In genomic region chr1:35058990-35059389, GRCh38 we compare ENCODE assay signal across 23 cellular contexts.
"Had no signal": no experiment of that assay in that cellular context is flagged by ENCODE, and none has a peak within 500 bp of the region (broad histone marks: within the 10 kb centered on the region; RNA-seq: fewer than 3 reads in every experiment).

No MANE protein-coding gene starts in this region.

- H3K4me1 Mint-ChIP-seq: immature natural killer cell; stimulated activated effector memory CD8-positive, alpha-beta T cell treated with anti-CD3 and anti-CD28 coated beads, Interleukin-12 subunit alpha, Interleukin-12 subunit beta, amount 100 ng/mL, for 72 hours had no signal

- H3K36me3 ChIP-seq: left ventricle myocardium inferior, ovary, right atrium auricular region, suprapubic skin, thoracic aorta, tibial artery, upper lobe of right lung had no signal

- H3K9me3 Mint-ChIP-seq: stimulated activated effector memory CD8-positive, alpha-beta T cell treated with anti-CD3 and anti-CD28 coated beads, Interleukin-12 subunit alpha, Interleukin-12 subunit beta, amount 100 ng/mL, for 72 hours; stimulated activated naive CD8-positive, alpha-beta T cell treated with anti-CD3 and anti-CD28 coated beads, Interleukin-15, Interleukin-2, amounts not matched to agents 100 ng/mL and 50 ng/mL, for 24 hours had no signal

- H3K27ac Mint-ChIP-seq: immature natural killer cell; naive thymus-derived CD4-positive, alpha-beta T cell; progenitor cell of endocrine pancreas; stimulated activated effector memory CD8-positive, alpha-beta T cell treated with anti-CD3 and anti-CD28 coated beads, Interleukin-12 subunit alpha, Interleukin-12 subunit beta, amount 100 ng/mL, for 72 hours; stimulated activated naive CD8-positive, alpha-beta T cell treated with anti-CD3 and anti-CD28 coated beads, Interleukin-15, Interleukin-2, amounts not matched to agents 100 ng/mL and 50 ng/mL, for 24 hours had no signal

- H3K4me1 ChIP-seq: left ventricle myocardium inferior, right atrium auricular region, suprapubic skin, tibial artery, upper lobe of right lung had no signal

- H3K27ac ChIP-seq: left ventricle myocardium inferior, ovary, right atrium auricular region, skin epidermis, suprapubic skin, thoracic aorta, tibial artery, upper lobe of right lung had no signal

- ATAC-seq: mucosa of descending colon; naive thymus-derived CD4-positive, alpha-beta T cell; sciatic nerve; stimulated activated effector memory CD8-positive, alpha-beta T cell treated with anti-CD3 and anti-CD28 coated beads, Interleukin-12 subunit alpha, Interleukin-12 subunit beta, amount 100 ng/mL, for 72 hours; upper lobe of right lung had no signal

- H3K4me3 ChIP-seq: left ventricle myocardium inferior, lung, mucosa of descending colon, ovary, right atrium auricular region, skin epidermis, suprapubic skin, thoracic aorta, tibial artery, upper lobe of right lung had no signal

- H3K9me3 ChIP-seq: mucosa of descending colon, ovary, suprapubic skin, thoracic aorta, tibial artery, upper lobe of right lung had no signal

- DNase-seq: hypothalamus; left ventricle myocardium inferior; midbrain; mucosa of descending colon; naive thymus-derived CD4-positive, alpha-beta T cell; ovary; stimulated activated CD4-positive, alpha-beta T cell treated with anti-CD3 and anti-CD28 coated beads, Interleukin-12 subunit alpha, Interleukin-12 subunit beta, amount 100 ng/mL, for 4 hours; stimulated activated CD4-positive, alpha-beta T cell treated with anti-CD3 and anti-CD28 coated beads, Interleukin-15, amount 100 ng/mL, for 24 hours; stimulated activated CD4-positive, alpha-beta T cell treated with anti-CD3 and anti-CD28 coated beads, Interleukin-2, amount 100 ng/mL, for 24 hours; stimulated activated CD4-positive, alpha-beta T cell treated with anti-CD3 and anti-CD28 coated beads, Interleukin-4, amount 100 ng/mL, for 1 hour; stimulated activated naive CD4-positive, alpha-beta T cell; tibial artery; upper lobe of right lung had no signal

- H3K27me3 ChIP-seq: ovary, right atrium auricular region, suprapubic skin, upper lobe of right lung had no signal

- H3K4me3 Mint-ChIP-seq: immature natural killer cell; naive thymus-derived CD4-positive, alpha-beta T cell; stimulated activated effector memory CD8-positive, alpha-beta T cell treated with anti-CD3 and anti-CD28 coated beads, Interleukin-12 subunit alpha, Interleukin-12 subunit beta, amount 100 ng/mL, for 72 hours; stimulated activated naive CD8-positive, alpha-beta T cell treated with anti-CD3 and anti-CD28 coated beads, Interleukin-15, Interleukin-2, amounts not matched to agents 100 ng/mL and 50 ng/mL, for 24 hours had no signal

- H3K36me3 Mint-ChIP-seq: stimulated activated effector memory CD8-positive, alpha-beta T cell treated with anti-CD3 and anti-CD28 coated beads, Interleukin-12 subunit alpha, Interleukin-12 subunit beta, amount 100 ng/mL, for 72 hours had no signal
